In the genomic region with DNA sequence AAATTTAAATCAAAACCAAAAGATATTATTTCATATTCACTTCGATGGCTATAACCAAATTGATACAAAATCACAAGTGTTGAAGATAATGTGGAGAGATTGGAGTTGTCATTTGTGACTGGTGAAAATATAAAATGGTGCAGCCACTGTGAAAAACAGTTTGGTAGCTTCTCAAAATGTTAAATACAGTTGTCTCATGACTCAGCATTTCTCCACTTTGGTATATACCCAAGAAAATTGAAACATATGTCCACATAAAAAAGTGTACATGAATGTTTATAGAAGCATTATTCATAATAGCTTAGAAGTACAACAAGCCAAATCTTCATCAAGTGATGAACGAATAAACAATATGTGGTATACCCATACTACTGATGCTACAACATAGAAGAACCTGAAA, we compare ENCODE assay signal across 20 cellular contexts.
DNase-seq lines count a peak whose midpoint lies in the region; FAIRE-seq and TF ChIP-seq lines count a peak whose summit lies in the region.
"Had no signal": no experiment of that assay in that cellular context is flagged by ENCODE, and none has a peak within 500 bp of the region (broad histone marks: within the 10 kb centered on the region; RNA-seq: fewer than 3 reads in every experiment).

No MANE protein-coding gene starts in this region.

- H3K4me3 ChIP-seq in CD4-positive, alpha-beta memory T cell (ENCODE audit: low read length in 2 of 2): no peak overlapping the region
- H3K4me3 ChIP-seq: BLaER1, GM23248 had no signal

- H3K27ac Mint-ChIP-seq in type B pancreatic cell: no peak overlapping the region
- no peak overlapping the region for H3K27ac Mint-ChIP-seq in CD4-positive, alpha-beta memory T cell
- H3K27ac Mint-ChIP-seq: B cell; CD4-positive, CD25-positive, alpha-beta regulatory T cell; CD8-positive, alpha-beta memory T cell; H9 had no signal

- H3K36me3 Mint-ChIP-seq in type B pancreatic cell: no peaks in the 10 kb centered on the region
- H3K36me3 Mint-ChIP-seq in CD4-positive, alpha-beta memory T cell: no peaks in the 10 kb centered on the region
- H3K36me3 Mint-ChIP-seq: CD4-positive, CD25-positive, alpha-beta regulatory T cell; CD8-positive, alpha-beta memory T cell had no signal

- no peaks in the 10 kb centered on the region for H3K36me3 ChIP-seq in CD4-positive, alpha-beta memory T cell (ENCODE audit: insufficient read depth, low read length)
- H3K36me3 ChIP-seq: BLaER1 had no signal

- no peaks in the 10 kb centered on the region for H3K4me1 ChIP-seq in CD4-positive, alpha-beta memory T cell (ENCODE audit: insufficient read depth, low read length)
- H3K4me1 ChIP-seq: BLaER1 had no signal

- no peak overlapping the region for H3K27ac ChIP-seq in CD4-positive, alpha-beta memory T cell (ENCODE audit: low read depth, low read length)
- H3K27ac ChIP-seq: BLaER1, C4-2B, GM23248 had no signal

- no peaks in the 10 kb centered on the region for H3K9me3 Mint-ChIP-seq in type B pancreatic cell
- H3K9me3 Mint-ChIP-seq in CD4-positive, alpha-beta memory T cell: peaks cover 0 to 9% (median under 1%) of the 10 kb centered on the region in 8 donors
- H3K9me3 Mint-ChIP-seq: H9 had no signal

- H3K4me1 Mint-ChIP-seq in type B pancreatic cell (ENCODE audit: unreplicated experiment): no peaks in the 10 kb centered on the region
- no peaks in the 10 kb centered on the region for H3K4me1 Mint-ChIP-seq in CD4-positive, alpha-beta memory T cell
- H3K4me1 Mint-ChIP-seq: B cell; CD4-positive, CD25-positive, alpha-beta regulatory T cell; CD8-positive, alpha-beta memory T cell had no signal

- intact Hi-C loops in CD4-positive, alpha-beta memory T cell (cut with micrococcal nuclease): no loop called here

- no peak for DNase-seq in D721Med (ENCODE audit: insufficient read length, low spot score)
- peak; percentile 16 for DNase-seq in OCI-M1 (lab: John Stamatoyannopoulos, UW)
- DNase-seq in fibroblast of peridontal ligament (ENCODE audit: extremely low read depth): peak; percentile 40
- DNase-seq in amniotic stem cell (lab: John Stamatoyannopoulos, UW): no peak
- no peak for DNase-seq in type B pancreatic cell (ENCODE audit: extremely low spot score, unreplicated experiment)
- DNase-seq in CD4-positive, alpha-beta memory T cell: no peak
- DNase-seq in UCSD-AML1 (lab: John Stamatoyannopoulos, UW; ENCODE audit: unreplicated experiment): no peak
- DNase-seq: CD4-positive, CD25-positive, alpha-beta regulatory T cell; CD8-positive, alpha-beta memory T cell; DMS53; DMS79 treated with DMSO at 0.1 percent for 48 hours; GF-D8; GM23248; H9 had no signal

- POLR2A ChIA-PET in CD4-positive, alpha-beta memory T cell (lab: Charles Lee; ENCODE audit: partially characterized antibody): no interaction called here

- no peak overlapping the region for H3K4me3 Mint-ChIP-seq in type B pancreatic cell
- H3K4me3 Mint-ChIP-seq in CD4-positive, alpha-beta memory T cell: no peak overlapping the region
- H3K4me3 Mint-ChIP-seq: B cell; CD4-positive, CD25-positive, alpha-beta regulatory T cell; CD8-positive, alpha-beta memory T cell; H9 had no signal

- CTCF ChIA-PET in CD4-positive, alpha-beta memory T cell (lab: Charles Lee; ENCODE audit: partially characterized antibody): no interaction called here

- no peaks in the 10 kb centered on the region for H3K9me3 ChIP-seq in CD4-positive, alpha-beta memory T cell (ENCODE audit: control insufficient read depth in 1 of 2, low read length in 2 of 2)
- H3K9me3 ChIP-seq: BLaER1 had no signal

- H3K27me3 ChIP-seq in CD4-positive, alpha-beta memory T cell (ENCODE audit: insufficient read depth, low read length): no peaks in the 10 kb centered on the region
- H3K27me3 ChIP-seq: BLaER1 had no signal

- peak; percentile 87 for FAIRE-seq in D721Med (lab: Jason Lieb, UNC)
- FAIRE-seq in TTC549 (lab: Jason Lieb, UNC): peak; percentile 56
- FAIRE-seq: GM12891, GM18507 had no signal

- H3K27me3 Mint-ChIP-seq in type B pancreatic cell: no peaks in the 10 kb centered on the region
- H3K27me3 Mint-ChIP-seq in CD4-positive, alpha-beta memory T cell: no peaks in the 10 kb centered on the region
- H3K27me3 Mint-ChIP-seq: B cell; CD4-positive, CD25-positive, alpha-beta regulatory T cell; CD8-positive, alpha-beta memory T cell had no signal

- TF ChIP-seq CTCF in D721Med (IDR thresholded peaks at IDR 0.05; ENCODE audit: insufficient read depth, missing control alignments): no peak
- no peak for TF ChIP-seq CTCF in type B pancreatic cell (conservative IDR thresholded peaks at IDR 0.05)

Comparison
In these comparisons a context has a peak if more than half of its experiments do, and no peak if none do; other contexts are left out.
1. DNase-seq: peak in OCI-M1 (single experiment) and fibroblast of peridontal ligament (single experiment); none in D721Med (single experiment), amniotic stem cell (single experiment), type B pancreatic cell (single experiment), CD4-positive, alpha-beta memory T cell (0 of 5) and UCSD-AML1 (single experiment).